ENCODE assay signal across 8 cellular contexts in genomic region chrX:70133303-70134115, GRCh38. TPM values are rescaled to one million over a fixed set of nuclear protein-coding genes. Genes with fewer than 3 reads are reported as not detected.
A peak's percentile ranks its signal among the peaks of the same experiment; 100 is the strongest.
DNase-seq lines count a peak whose midpoint lies in the region; ATAC-seq, FAIRE-seq and TF ChIP-seq lines count a peak whose summit lies in the region.

Gene IGBP1 (plus strand): TSS chrX:70133447. CDS start chrX:70133948, 501 bp downstream.

- WGBS in H1 (ENCODE audit: extremely low coverage in 1 of 2, insufficient coverage in 1 of 2, insufficient read length in 1 of 2, insufficient replicate concordance in 2 of 2, low coverage in 1 of 2, low lambda C conversion rate in 2 of 2, missing lambda C conversion rate in 1 of 2), 2 experiments, result 0% methylated on average over 38 of the region's 59 CpGs; no CpG with 5 or more reads in 1 of the 2 experiments
- under 1% methylated on average over 52 of the region's 59 CpGs for WGBS in mesenchymal stem cell

- peak within 1 kb of the TSS; percentile 54 to 86 for H3K4me2 ChIP-seq in H1 (ENCODE audit: insufficient read depth in 1 of 2, low read depth in 2 of 2, low read length in 2 of 2)
- peak within 1 kb of the TSS; percentile 87 for H3K4me2 ChIP-seq in mesenchymal stem cell (ENCODE audit: low read length, poor library complexity, severe bottlenecking)

- peak within 1 kb of the TSS; percentile 85; the same call in 1 of the 2 replicates for H4K8ac ChIP-seq in H1 (ENCODE audit: extremely low read depth, insufficient read depth, low read length)
- H4K8ac ChIP-seq in mesenchymal stem cell (ENCODE audit: low read length), result peak within 1 kb of the TSS; percentile 94

- POLR2A ChIA-PET in activated CD8-positive, alpha-beta memory T cell treated with anti-CD3 and anti-CD28 coated beads for 36 hours (lab: Charles Lee), result interaction anchor here (0.5 to 1.0 kb wide), 3 partner anchors 104 to 318 kb away, joined by 3 to 8 read pairs (median 5); no protein-coding TSS in a partner anchor
- POLR2A ChIA-PET in H1 (lab: Charles Lee; ENCODE audit: partially characterized antibody), result interaction anchor here (0.7 to 1.3 kb wide), 6 partner anchors 9 to 615 kb away, joined by 3 to 5 read pairs (median 3); no protein-coding TSS in a partner anchor

- no peak for FAIRE-seq in H1 (lab: Jason Lieb, UNC)

- H3K79me2 ChIP-seq in H1 (ENCODE audit: control insufficient read depth in 1 of 2, insufficient read depth in 2 of 2, low read length in 2 of 2), result peaks cover 0 to 19% of the 10 kb centered on the region in 2 experiments; a peak in 2 of 4 replicates

- H3K79me1 ChIP-seq in H1 (ENCODE audit: low read depth, low read length) (no peaks in the 10 kb centered on the region; the same call in 1 of the 2 replicates), mesenchymal stem cell (replicated peaks; ENCODE audit: low read length, poor library complexity, severe bottlenecking) (no peaks in the 10 kb centered on the region)

- H3K56ac ChIP-seq in H1 (replicated peaks; ENCODE audit: insufficient read length, low read depth, low read length), result peak within 1 kb of the TSS; percentile 73

- no peak within 1 kb of the TSS for H2BK20ac ChIP-seq in H1 (ENCODE audit: low read length)

- H3K23me2 ChIP-seq in H1 (ENCODE audit: low read depth, low read length), result peaks cover 4% of the 10 kb centered on the region; the same call in 1 of the 2 replicates

- H4K91ac ChIP-seq in H1 (replicated peaks; ENCODE audit: insufficient read length, low read length), result no peak within 1 kb of the TSS
- peak within 1 kb of the TSS; percentile 68 for H4K91ac ChIP-seq in mesenchymal stem cell (ENCODE audit: low read length)

- peak within 1 kb of the TSS; percentile 86 to 98 (median 93) for H3K4me3 ChIP-seq in H1 (ENCODE audit: extremely low read depth in 1 of 4, insufficient read depth in 2 of 4, low read depth in 3 of 4, low read length in 4 of 4)
- H3K4me3 ChIP-seq in mesenchymal stem cell (ENCODE audit: insufficient read depth in 1 of 2, low read depth in 1 of 2, low read length in 2 of 2), result peak within 1 kb of the TSS; percentile 73 to 84

- peak; percentile 75 for DNase-seq in COLO829 (ENCODE audit: low spot score)
- DNase-seq in HS-5 (ENCODE audit: low read depth), result peak; percentile 53
- peak; percentile 82 to 87 for DNase-seq in NOMO-1 (lab: John Stamatoyannopoulos, UW; ENCODE audit: unreplicated experiment in 2 of 2)
- DNase-seq in H1 (ENCODE audit: low read depth in 1 of 2, low spot score in 2 of 2), result peak; percentile 70 to 80
- DNase-seq in mesenchymal stem cell, result peak; percentile 93
- peak; percentile 51 for DNase-seq in stimulated activated CD8-positive, alpha-beta memory T cell treated with anti-CD3 and anti-CD28 coated beads, Interleukin-12 subunit alpha, Interleukin-12 subunit beta, amount 100 ng/mL, for 4 hours (ENCODE audit: low read depth)

- ATAC-seq in GM19468 (IDR thresholded peaks at IDR 0.05; ENCODE audit: extremely low read depth, unreplicated experiment), result peak; percentile 58

- H3K9ac ChIP-seq in H1 (replicated peaks in 1 of 4; ENCODE audit: extremely low read depth in 1 of 4, low read depth in 3 of 4, low read length in 3 of 4), result peak within 1 kb of the TSS; percentile 49 to 91 (median 87)
- H3K9ac ChIP-seq in mesenchymal stem cell (ENCODE audit: low read length), result peak within 1 kb of the TSS; percentile 96

- H3K23ac ChIP-seq in H1 (ENCODE audit: insufficient read length) (no peak within 1 kb of the TSS), mesenchymal stem cell (ENCODE audit: low read length in 2 of 2) (no peak within 1 kb of the TSS)

- H3K4ac ChIP-seq in H1 (replicated peaks; ENCODE audit: insufficient read length, low read depth, low read length) (peak within 1 kb of the TSS; percentile 53), mesenchymal stem cell (ENCODE audit: low read depth in 1 of 2, low read length in 2 of 2) (no peak within 1 kb of the TSS)

- H3K27ac ChIP-seq in H1 (ENCODE audit: low read depth, low read length), result peak within 1 kb of the TSS; percentile 92
- peak within 1 kb of the TSS; percentile 91 for H3K27ac ChIP-seq in mesenchymal stem cell (ENCODE audit: low read length, poor library complexity, severe bottlenecking)

- H2AFZ ChIP-seq in H1 (ENCODE audit: low read length), result peak within 1 kb of the TSS; percentile 91
- peak within 1 kb of the TSS; percentile 81 for H2AFZ ChIP-seq in mesenchymal stem cell (ENCODE audit: low read depth, low read length)

- H3K36me3 ChIP-seq in H1 (ENCODE audit: control insufficient read depth in 2 of 4, insufficient read depth in 4 of 4, low read length in 3 of 4), result peaks cover 2 to 16% (median 5%) of the 10 kb centered on the region in 4 experiments; a peak in 4 of 8 replicates
- peaks cover 0 to 18% of the 10 kb centered on the region in 2 experiments for H3K36me3 ChIP-seq in mesenchymal stem cell (ENCODE audit: control insufficient read depth in 1 of 2, insufficient read depth in 2 of 2, low read depth in 1 of 2, low read length in 2 of 2)

- peak within 1 kb of the TSS; percentile 60 for H4K5ac ChIP-seq in H1 (ENCODE audit: insufficient read length, low read depth, low read length)

- no peak within 1 kb of the TSS for H2BK15ac ChIP-seq in H1 (ENCODE audit: low read length)
- H2BK15ac ChIP-seq in mesenchymal stem cell (ENCODE audit: low read depth, poor library complexity, severe bottlenecking), result peak within 1 kb of the TSS; percentile 52

- peak; percentile 31 to 54 (median 35) for TF ChIP-seq CTCF in H1 (IDR thresholded peaks at IDR 0.05; ENCODE audit: control extremely low read depth in 1 of 3, insufficient read depth in 1 of 3, low read depth in 1 of 3, low read length in 3 of 3)

- no peak for TF ChIP-seq EP300 in H1 (IDR thresholded peaks at IDR 0.05; ENCODE audit: borderline replicate concordance in 1 of 2, low read depth in 2 of 2, low read length in 2 of 2)

- H3K14ac ChIP-seq in H1 (ENCODE audit: insufficient read length) (no peak within 1 kb of the TSS), mesenchymal stem cell (ENCODE audit: low read length in 2 of 2) (no peak within 1 kb of the TSS)

- no peaks in the 10 kb centered on the region for H4K20me1 ChIP-seq in H1 (replicated peaks in 1 of 2; ENCODE audit: control insufficient read depth in 1 of 2, insufficient read depth in 2 of 2, low read length in 2 of 2)

- no peak within 1 kb of the TSS for H2AK5ac ChIP-seq in H1 (ENCODE audit: low read depth, low read length)
- H2AK5ac ChIP-seq in mesenchymal stem cell (ENCODE audit: low read length, severe bottlenecking), result no peak within 1 kb of the TSS

- no peak within 1 kb of the TSS for H2BK120ac ChIP-seq in H1 (replicated peaks; ENCODE audit: low read depth, low read length)
- no peak within 1 kb of the TSS for H2BK120ac ChIP-seq in mesenchymal stem cell (ENCODE audit: low read depth, low read length)

- peak in 1 of 2 experiments; percentile 55; a peak in 1 of 3 replicates for TF ChIP-seq POLR2A in H1 (IDR thresholded peaks at IDR 0.05; ENCODE audit: control extremely low read depth in 1 of 2, low read depth in 2 of 2, low read length in 2 of 2)

- CTCF ChIA-PET in activated CD8-positive, alpha-beta memory T cell treated with anti-CD3 and anti-CD28 coated beads for 36 hours (lab: Charles Lee), result no interaction called here
- CTCF ChIA-PET in H1 (lab: Charles Lee; ENCODE audit: partially characterized antibody), result interaction anchor here (0.6 to 1.7 kb wide), 17 partner anchors 14 to 525 kb away, joined by 3 to 6 read pairs (median 3); no protein-coding TSS in a partner anchor

- peak in 1 of 2 experiments; percentile 19; a peak in 1 of 4 replicates for TF ChIP-seq RAD21 in H1 (IDR thresholded peaks at IDR 0.05 in 1 of 2, conservative IDR thresholded peaks at IDR 0.05 in 1 of 2; ENCODE audit: low read depth in 2 of 2, low read length in 2 of 2)

- H3K18ac ChIP-seq in H1 (ENCODE audit: extremely low read depth, low read length) (no peak within 1 kb of the TSS; the same call in none of the 2 replicates), mesenchymal stem cell (ENCODE audit: low read depth in 1 of 2, low read length in 2 of 2) (peak within 1 kb of the TSS; percentile 37 to 43)

- peaks cover 0 to 16% (median 2%) of the 10 kb centered on the region in 4 experiments; a peak in 4 of 7 replicates for H3K4me1 ChIP-seq in H1 (replicated peaks in 1 of 4; ENCODE audit: control insufficient read depth in 3 of 4, insufficient read depth in 4 of 4, low read length in 3 of 4)
- H3K4me1 ChIP-seq in mesenchymal stem cell (ENCODE audit: control insufficient read depth, insufficient read depth, low read depth, low read length), result peaks cover 2% of the 10 kb centered on the region

- H2BK5ac ChIP-seq in H1 (ENCODE audit: low read depth, low read length) (peak within 1 kb of the TSS; percentile 81), mesenchymal stem cell (ENCODE audit: low read depth, low read length, poor library complexity, severe bottlenecking) (peak within 1 kb of the TSS; percentile 51)

- no peaks in the 10 kb centered on the region for H3K9me3 ChIP-seq in H1 (ENCODE audit: insufficient read depth in 2 of 2, low read depth in 1 of 2, low read length in 1 of 2)
- H3K9me3 ChIP-seq in mesenchymal stem cell (ENCODE audit: control insufficient read depth, low read length), result no peaks in the 10 kb centered on the region

- no peaks in the 10 kb centered on the region for H3K27me3 ChIP-seq in H1 (replicated peaks in 1 of 4; ENCODE audit: control insufficient read depth in 3 of 4, extremely low read depth in 1 of 4, insufficient read depth in 3 of 4, low read length in 3 of 4)
- peaks cover 0 to 5% of the 10 kb centered on the region in 2 experiments for H3K27me3 ChIP-seq in mesenchymal stem cell (ENCODE audit: control insufficient read depth in 1 of 2, insufficient read depth in 1 of 2, low read length in 2 of 2)

- H2BK12ac ChIP-seq in H1 (ENCODE audit: low read depth, low read length) (0 out of 2 replicates have a peak within 1 kb of the TSS, but pooled peaks have one; percentile 17), mesenchymal stem cell (ENCODE audit: low read length in 2 of 2) (no peak within 1 kb of the TSS)

TF ChIP-seq in H1, 55 proteins besides CTCF, POLR2A, EP300 and RAD21 (continues in another document):
- no peak for TF ChIP-seq CBX5 (IDR thresholded peaks at IDR 0.05; ENCODE audit: low read depth, low read length)

RNA-seq across cellular contexts. Expression of gene IGBP1, which starts in this region (rescaled TPM):
- 10 to 100 TPM; 31.4 to 32.1 TPM for total RNA-seq in activated CD8-positive, alpha-beta memory T cell treated with anti-CD3 and anti-CD28 coated beads for 36 hours
- 40.5 and 45.4 TPM in 2 replicates for total RNA-seq in H1 (2021; fragmentation: NEBNext Ultra II Directional; extraction: Animal tissue kit (Norgen Biotek cat#: 25700))
- polyA plus RNA-seq in H1 (2011; rRNA removed), result 28.0 and 41.3 TPM in 2 replicates
- 55.4 TPM for polyA plus RNA-seq in H1 (2011; cell fraction: cytosol; rRNA removed)
- 25.9 TPM for polyA plus RNA-seq in H1 (2011; cell fraction: nucleus; rRNA removed)
- 44.5 to 52.7 TPM (median 50.8 TPM) in 4 replicates for polyA plus RNA-seq in H1 (2012, experiment 1 of 2)
- polyA plus RNA-seq in H1 (2012, experiment 2 of 2), result 11.5 TPM
- 31.5 TPM for polyA plus RNA-seq in H1 (2013, experiment 1 of 2)
- polyA plus RNA-seq in H1 (2013, experiment 2 of 2), result 30.6 TPM
- polyA minus RNA-seq in H1 (2011; rRNA and poly(A)+ RNA removed), result 37.3 and 38.5 TPM in 2 replicates
- polyA minus RNA-seq in H1 (2011; cell fraction: cytosol; rRNA and poly(A)+ RNA removed), result 18.5 TPM
- 16.5 TPM for polyA minus RNA-seq in H1 (2011; cell fraction: nucleus; rRNA and poly(A)+ RNA removed)
- 56.2 TPM for polyA plus RNA-seq in mesenchymal stem cell (2013, experiment 1 of 2)
- polyA plus RNA-seq in mesenchymal stem cell (2013, experiment 2 of 2), result 58.2 TPM

Comparison
In these comparisons a context has a peak if more than half of its experiments do, and no peak if none do; other contexts are left out.
1. Peak in every context shown above with its lines: DNase-seq, ATAC-seq, H3K4me3 ChIP-seq and H3K27ac ChIP-seq.